In the genomic region with DNA sequence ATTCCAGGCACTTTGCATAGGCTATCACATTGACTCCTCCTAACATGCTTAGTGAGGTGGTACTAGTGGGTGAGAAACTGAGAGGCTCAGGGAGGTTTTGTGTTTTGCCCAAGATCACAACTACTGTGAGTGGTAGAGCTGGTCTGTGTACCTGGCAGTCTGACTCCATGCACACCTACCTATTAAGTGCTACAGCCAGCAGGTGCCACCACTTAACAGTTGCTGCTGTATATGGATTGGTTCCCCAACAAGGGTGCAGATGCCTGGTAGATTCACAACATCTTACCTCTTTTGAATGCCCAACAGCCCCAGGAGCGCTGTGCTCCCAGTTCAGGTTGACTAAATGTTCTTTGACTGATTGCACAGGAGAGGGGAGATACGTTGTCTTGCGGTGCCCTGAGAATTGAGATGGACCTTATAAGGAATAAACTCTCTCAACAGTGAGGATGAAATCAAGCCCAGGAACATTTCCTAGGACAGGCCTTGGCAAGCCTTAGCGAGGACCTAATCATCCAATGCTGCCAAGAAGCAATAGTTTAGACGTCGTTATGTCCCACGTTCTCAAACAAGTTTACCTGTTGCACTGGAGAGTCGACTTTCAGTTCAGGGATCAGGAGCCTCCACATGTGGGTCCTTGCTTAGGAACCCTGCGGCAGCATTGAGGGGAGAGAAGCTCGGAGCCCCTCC, we compare ENCODE assay signal across 1 cellular context.
TF ChIP-seq lines count a peak whose summit lies in the region.

No MANE protein-coding gene starts in this region.

TF ChIP-seq in HCT116, 20 proteins besides CTCF, POLR2A, EP300 and RAD21:
- TF ChIP-seq SP1 (IDR thresholded peaks at IDR 0.05; ENCODE audit: low read depth) (no peak), MAX (IDR thresholded peaks at IDR 0.05) (no peak), YY1 (IDR thresholded peaks at IDR 0.05; ENCODE audit: extremely low read depth, insufficient replicate concordance, low read depth, low read length) (no peak), JUND (IDR thresholded peaks at IDR 0.05) (no peak), CBX3 (IDR thresholded peaks at IDR 0.05; ENCODE audit: low read depth) (no peak), SRF (IDR thresholded peaks at IDR 0.05; ENCODE audit: low read depth) (no peak), ELF1 (IDR thresholded peaks at IDR 0.05; ENCODE audit: borderline replicate concordance, low read depth) (no peak), ATF3 (IDR thresholded peaks at IDR 0.05) (no peak), SIN3A (IDR thresholded peaks at IDR 0.05; ENCODE audit: low read depth) (no peak), EZH2 (IDR thresholded peaks at IDR 0.05) (no peak), CEBPB (IDR thresholded peaks at IDR 0.05; ENCODE audit: low read depth) (no peak), EGR1 (IDR thresholded peaks at IDR 0.05; ENCODE audit: low read depth) (no peak), ZNF274 (IDR thresholded peaks at IDR 0.05; ENCODE audit: low read depth, low read length) (no peak), POLR2AphosphoS5 (IDR thresholded peaks at IDR 0.05; ENCODE audit: low read depth, low read length) (no peak), TCF7L2 (IDR thresholded peaks at IDR 0.05; ENCODE audit: borderline replicate concordance, extremely low read depth, insufficient read depth, insufficient read length) (no peak), FOSL1 (IDR thresholded peaks at IDR 0.05; ENCODE audit: low read depth) (no peak), ZFX (IDR thresholded peaks at IDR 0.05) (no peak; the same call in 1 of the 2 replicates)
- TF ChIP-seq, protein P1, sequence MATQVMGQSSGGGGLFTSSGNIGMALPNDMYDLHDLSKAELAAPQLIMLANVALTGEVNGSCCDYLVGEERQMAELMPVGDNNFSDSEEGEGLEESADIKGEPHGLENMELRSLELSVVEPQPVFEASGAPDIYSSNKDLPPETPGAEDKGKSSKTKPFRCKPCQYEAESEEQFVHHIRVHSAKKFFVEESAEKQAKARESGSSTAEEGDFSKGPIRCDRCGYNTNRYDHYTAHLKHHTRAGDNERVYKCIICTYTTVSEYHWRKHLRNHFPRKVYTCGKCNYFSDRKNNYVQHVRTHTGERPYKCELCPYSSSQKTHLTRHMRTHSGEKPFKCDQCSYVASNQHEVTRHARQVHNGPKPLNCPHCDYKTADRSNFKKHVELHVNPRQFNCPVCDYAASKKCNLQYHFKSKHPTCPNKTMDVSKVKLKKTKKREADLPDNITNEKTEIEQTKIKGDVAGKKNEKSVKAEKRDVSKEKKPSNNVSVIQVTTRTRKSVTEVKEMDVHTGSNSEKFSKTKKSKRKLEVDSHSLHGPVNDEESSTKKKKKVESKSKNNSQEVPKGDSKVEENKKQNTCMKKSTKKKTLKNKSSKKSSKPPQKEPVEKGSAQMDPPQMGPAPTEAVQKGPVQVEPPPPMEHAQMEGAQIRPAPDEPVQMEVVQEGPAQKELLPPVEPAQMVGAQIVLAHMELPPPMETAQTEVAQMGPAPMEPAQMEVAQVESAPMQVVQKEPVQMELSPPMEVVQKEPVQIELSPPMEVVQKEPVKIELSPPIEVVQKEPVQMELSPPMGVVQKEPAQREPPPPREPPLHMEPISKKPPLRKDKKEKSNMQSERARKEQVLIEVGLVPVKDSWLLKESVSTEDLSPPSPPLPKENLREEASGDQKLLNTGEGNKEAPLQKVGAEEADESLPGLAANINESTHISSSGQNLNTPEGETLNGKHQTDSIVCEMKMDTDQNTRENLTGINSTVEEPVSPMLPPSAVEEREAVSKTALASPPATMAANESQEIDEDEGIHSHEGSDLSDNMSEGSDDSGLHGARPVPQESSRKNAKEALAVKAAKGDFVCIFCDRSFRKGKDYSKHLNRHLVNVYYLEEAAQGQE (IDR thresholded peaks at IDR 0.05; ENCODE audit: low read depth), result no peak
